In genomic region chr7:25407053-25407452, GRCh38 we compare ENCODE assay signal across 34 cellular contexts.
"Had no signal": no experiment of that assay in that cellular context is flagged by ENCODE, and none has a peak within 500 bp of the region (broad histone marks: within the 10 kb centered on the region; RNA-seq: fewer than 3 reads in every experiment).

No MANE protein-coding gene starts in this region.

- H3K27ac ChIP-seq: brain microvascular endothelial cell, SJSA1 had no signal

- ATAC-seq: activated CD4-positive, alpha-beta T cell treated with anti-CD3 and anti-CD28 coated beads for 36 hours; activated CD4-positive, CD25-positive, alpha-beta regulatory T cell treated with anti-CD3 and anti-CD28 coated beads, Interleukin-2, amount 50 U/mL, for 24 hours; activated CD8-positive, alpha-beta T cell treated with anti-CD3 and anti-CD28 coated beads, Interleukin-2, amount 10 ng/mL, durations not matched to agents 7 days and 5 days; activated naive CD4-positive, alpha-beta T cell treated with anti-CD3 and anti-CD28 coated beads, Interleukin-2, amount 50 U/mL, for 72 hours; activated T-cell treated with anti-CD3 and anti-CD28 coated beads, Interleukin-2, amount 50 U/mL, for 4 hours; PC-3; WTC11 had no signal

- H3K4me3 Mint-ChIP-seq: activated CD4-positive, alpha-beta T cell treated with anti-CD3 and anti-CD28 coated beads for 36 hours; activated CD4-positive, alpha-beta T cell treated with anti-CD3 and anti-CD28 coated beads, Interleukin-2, amount 10 ng/mL, durations not matched to agents 7 days and 5 days; activated CD8-positive, alpha-beta T cell treated with anti-CD3 and anti-CD28 coated beads, Interleukin-2, amount 10 ng/mL, durations not matched to agents 7 days and 5 days; activated naive CD4-positive, alpha-beta T cell treated with anti-CD3 and anti-CD28 coated beads for 36 hours; activated T-cell treated with anti-CD3 and anti-CD28 coated beads, Interleukin-2, amount 50 U/mL, for 4 hours; activated T-helper 1 cell treated with anti-CD3 and anti-CD28 coated beads, Interleukin-12 subunit alpha, Interleukin-12 subunit beta, Interleukin-2, Interleukin-4 antibody, amounts not matched to agents 30 ng/mL and 10 ng/mL and 1 ng/mL, durations not matched to agents 14 hours and 24 hours and 36 hours; IgD-negative memory B cell; T-helper 1 cell treated with Interleukin-12 subunit alpha and Interleukin-12 subunit beta and Interleukin-4 antibody, amounts not matched to agents 30 μg/mL and 1 μg/mL, for 36 hours; T-helper 2 cell treated with Interferon-gamma antibody and Interleukin-4, amounts not matched to agents 5 μg/mL and 100 μg/mL, for 36 hours; WTC11 had no signal

- H3K36me3 Mint-ChIP-seq: activated naive CD4-positive, alpha-beta T cell treated with anti-CD3 and anti-CD28 coated beads, Interleukin-2, amount 50 U/mL, for 72 hours; IgD-negative memory B cell; WTC11 had no signal

- DNase-seq: activated CD4-positive, alpha-beta T cell treated with anti-CD3 and anti-CD28 coated beads for 36 hours; activated CD4-positive, alpha-beta T cell treated with anti-CD3 and anti-CD28 coated beads, Interleukin-2, amount 10 ng/mL, durations not matched to agents 7 days and 5 days; activated CD4-positive, alpha-beta T cell treated with anti-CD3 and anti-CD28 coated beads, Interleukin-2, amount 50 U/mL, for 48 hours; activated CD8-positive, alpha-beta T cell treated with anti-CD3 and anti-CD28 coated beads, Interleukin-2, amount 10 ng/mL, durations not matched to agents 7 days and 5 days; activated gamma-delta T cell treated with Interleukin-2 at 50 U/mL for 16 hours; activated naive CD4-positive, alpha-beta T cell treated with anti-CD3 and anti-CD28 coated beads for 36 hours; activated T-cell treated with anti-CD3 and anti-CD28 coated beads, Interleukin-2, amount 50 U/mL, for 4 hours; amniotic stem cell; aorta; brain microvascular endothelial cell; Karpas-422; KBM-7; NCI-H1105; NCI-H1417 treated with DMSO at 0.1 percent for 48 hours; NCI-H1694; NCI-H1930; NCI-H2081 treated with DMSO at 0.1 percent for 48 hours; NCI-H2171; NCI-H510A; NCI-H748 treated with DMSO at 0.1 percent for 48 hours; NK-92 treated with Interleukin-12 subunit alpha and Interleukin-12 subunit beta, amount 100 ng/mL, for 24 hours; PC-3; Peyer's patch; RPMI8226; SHP77 treated with DMSO at 0.1 percent for 48 hours; SK-N-SH had no signal

- H3K4me1 ChIP-seq: Peyer's patch, SJSA1 had no signal

- H3K4me1 Mint-ChIP-seq: activated CD4-positive, alpha-beta T cell treated with anti-CD3 and anti-CD28 coated beads for 36 hours; activated CD4-positive, alpha-beta T cell treated with anti-CD3 and anti-CD28 coated beads, Interleukin-2, amount 10 ng/mL, durations not matched to agents 7 days and 5 days; IgD-negative memory B cell; WTC11 had no signal

- H3K4me3 ChIP-seq: Peyer's patch, SJSA1 had no signal

- H3K9ac ChIP-seq: SK-N-SH had no signal

- H3K9me3 ChIP-seq: Peyer's patch, SJSA1, SK-N-SH had no signal

- H3K9me3 Mint-ChIP-seq: activated CD4-positive, alpha-beta T cell treated with anti-CD3 and anti-CD28 coated beads, Interleukin-2, amount 10 ng/mL, durations not matched to agents 7 days and 5 days; activated naive CD4-positive, alpha-beta T cell treated with anti-CD3 and anti-CD28 coated beads for 36 hours; activated T-cell treated with anti-CD3 and anti-CD28 coated beads, Interleukin-2, amount 50 U/mL, for 4 hours; activated T-helper 1 cell treated with anti-CD3 and anti-CD28 coated beads, Interleukin-12 subunit alpha, Interleukin-12 subunit beta, Interleukin-2, Interleukin-4 antibody, amounts not matched to agents 30 ng/mL and 10 ng/mL and 1 ng/mL, durations not matched to agents 14 hours and 24 hours and 36 hours; T-helper 1 cell treated with Interleukin-12 subunit alpha and Interleukin-12 subunit beta and Interleukin-4 antibody, amounts not matched to agents 30 μg/mL and 1 μg/mL, for 36 hours; T-helper 2 cell treated with Interferon-gamma antibody and Interleukin-4, amounts not matched to agents 5 μg/mL and 100 μg/mL, for 36 hours; WTC11 had no signal

- H3K27me3 ChIP-seq: brain microvascular endothelial cell, Peyer's patch, SJSA1 had no signal

- H3K4me2 ChIP-seq: SK-N-SH had no signal

- H3K36me3 ChIP-seq: brain microvascular endothelial cell, Peyer's patch, SJSA1 had no signal

- H3K27ac Mint-ChIP-seq: activated CD4-positive, alpha-beta T cell treated with anti-CD3 and anti-CD28 coated beads for 36 hours; activated CD4-positive, alpha-beta T cell treated with anti-CD3 and anti-CD28 coated beads, Interleukin-2, amount 10 ng/mL, durations not matched to agents 7 days and 5 days; activated CD8-positive, alpha-beta T cell treated with anti-CD3 and anti-CD28 coated beads, Interleukin-2, amount 10 ng/mL, durations not matched to agents 7 days and 5 days; activated naive CD4-positive, alpha-beta T cell treated with anti-CD3 and anti-CD28 coated beads for 36 hours; activated T-helper 1 cell treated with anti-CD3 and anti-CD28 coated beads, Interleukin-12 subunit alpha, Interleukin-12 subunit beta, Interleukin-2, Interleukin-4 antibody, amounts not matched to agents 30 ng/mL and 10 ng/mL and 1 ng/mL, durations not matched to agents 14 hours and 24 hours and 36 hours; IgD-negative memory B cell; T-helper 1 cell treated with Interleukin-12 subunit alpha and Interleukin-12 subunit beta and Interleukin-4 antibody, amounts not matched to agents 30 μg/mL and 1 μg/mL, for 36 hours; T-helper 2 cell treated with Interferon-gamma antibody and Interleukin-4, amounts not matched to agents 5 μg/mL and 100 μg/mL, for 36 hours; WTC11 had no signal
